Comparison of ENCODE assay signal across 15 cellular contexts in genomic region chr14:55665067-55665700, GRCh38.
A peak's percentile ranks its signal among the peaks of the same experiment; 100 is the strongest.
DNase-seq lines count a peak whose midpoint lies in the region; ATAC-seq and TF ChIP-seq lines count a peak whose summit lies in the region.
"Had no signal": no experiment of that assay in that cellular context is flagged by ENCODE, and none has a peak within 500 bp of the region (broad histone marks: within the 10 kb centered on the region; RNA-seq: fewer than 3 reads in every experiment).

No MANE protein-coding gene starts in this region.

- in situ Hi-C loops in astrocyte of the spinal cord (cut with HindIII; ENCODE audit: low sequenced_read_pairs), result no loop called here

- no peak overlapping the region for H3K4me3 ChIP-seq in astrocyte of the spinal cord (ENCODE audit: low read depth, low read length)
- H3K4me3 ChIP-seq: gastroesophageal sphincter, HAP-1, prostate gland had no signal

- peak; percentile 11 for DNase-seq in ELR (ENCODE audit: low read depth)
- DNase-seq in astrocyte of the spinal cord (ENCODE audit: low read depth, low spot score), result peak; percentile 37
- DNase-seq in UCSD-AML1 (lab: John Stamatoyannopoulos, UW; ENCODE audit: unreplicated experiment), result no peak
- DNase-seq in GM19240 (ENCODE audit: insufficient read length, low spot score), result no peak
- no peak for DNase-seq in stimulated activated CD4-positive, alpha-beta T cell treated with anti-CD3 and anti-CD28 coated beads, Interleukin-4, amount 100 ng/mL, for 4 hours
- no peak for DNase-seq in epidermal melanocyte (ENCODE audit: insufficient read length, low spot score)
- DNase-seq: activated naive CD8-positive, alpha-beta T cell treated with anti-CD3 and anti-CD28 coated beads, Interleukin-2, amount 10 ng/mL, durations not matched to agents 7 days and 5 days; Karpas-422; naive thymus-derived CD8-positive, alpha-beta T cell; NK-92 treated with Interleukin-12 subunit alpha and Interleukin-12 subunit beta, amount 100 ng/mL, for 24 hours had no signal

- TF ChIP-seq CTCF in astrocyte of the spinal cord (IDR thresholded peaks at IDR 0.05; ENCODE audit: low read depth, low read length), result no peak

- ATAC-seq in GM18870 (IDR thresholded peaks at IDR 0.05; ENCODE audit: unreplicated experiment) (peak; percentile 79), HG03442 (IDR thresholded peaks at IDR 0.05; ENCODE audit: unreplicated experiment) (peak; percentile 85)
- ATAC-seq: gastroesophageal sphincter; naive thymus-derived CD8-positive, alpha-beta T cell had no signal

Comparison
In these comparisons a context has a peak if more than half of its experiments do, and no peak if none do; other contexts are left out.
1. DNase-seq: peak in ELR (single experiment) and astrocyte of the spinal cord (single experiment); none in UCSD-AML1 (single experiment), GM19240 (single experiment), stimulated activated CD4-positive, alpha-beta T cell treated with anti-CD3 and anti-CD28 coated beads, Interleukin-4, amount 100 ng/mL, for 4 hours (0 of 2) and epidermal melanocyte (single experiment).